19 cellular contexts compared by ENCODE assay signal in the genomic region with DNA sequence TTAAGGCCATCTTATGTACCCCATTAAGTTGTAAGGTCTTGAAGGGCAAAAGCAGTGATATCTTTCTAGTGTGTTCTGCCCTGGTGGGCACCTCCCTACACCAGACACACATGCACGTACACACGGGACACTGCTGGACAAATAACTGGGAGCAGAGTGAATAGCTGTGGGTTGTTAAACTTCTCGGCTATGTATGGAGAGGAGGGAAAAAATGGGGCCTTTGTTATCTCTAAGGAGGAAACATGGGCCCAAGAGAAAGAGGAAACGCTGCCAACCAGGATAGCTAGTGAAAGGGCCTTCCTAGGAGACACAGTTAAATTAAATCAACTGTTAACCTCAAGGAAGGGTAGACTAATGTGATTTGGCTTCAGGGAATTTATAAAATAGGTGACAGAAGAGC.
DNase-seq lines count a peak whose midpoint lies in the region; ATAC-seq and TF ChIP-seq lines count a peak whose summit lies in the region.
"Had no signal": no experiment of that assay in that cellular context is flagged by ENCODE, and none has a peak within 500 bp of the region (broad histone marks: within the 10 kb centered on the region; RNA-seq: fewer than 3 reads in every experiment).

No MANE protein-coding gene starts in this region.

- no peaks in the 10 kb centered on the region for H3K79me1 ChIP-seq in mesendoderm (ENCODE audit: low read length)

- H3K4me3 ChIP-seq in SJCRH30 (no peak overlapping the region), mammary epithelial cell (replicated peaks in 1 of 3; ENCODE audit: insufficient read depth in 1 of 3, low read depth in 2 of 3, low read length in 3 of 3) (no peak overlapping the region), mesendoderm (ENCODE audit: low read length) (no peak overlapping the region)

- H3K4ac ChIP-seq in mesendoderm (ENCODE audit: low read depth, low read length) = no peak overlapping the region

- dilution Hi-C loops in mammary epithelial cell (cut with HindIII; ENCODE audit: low sequenced_read_pairs) = no loop called here

- no peaks in the 10 kb centered on the region for H3K79me2 ChIP-seq in mammary epithelial cell (ENCODE audit: insufficient read depth, low read length)
- no peaks in the 10 kb centered on the region for H3K79me2 ChIP-seq in mesendoderm (ENCODE audit: control insufficient read depth, insufficient read depth, low read length)

- ATAC-seq in GM21723 (IDR thresholded peaks at IDR 0.05; ENCODE audit: unreplicated experiment) = no peak
- ATAC-seq: CD8-positive, alpha-beta T cell had no signal

- H3K4me1 ChIP-seq in SJCRH30 (peaks cover 16% of the 10 kb centered on the region), mammary epithelial cell (ENCODE audit: insufficient read depth, low read length) (peaks cover 27% of the 10 kb centered on the region), mesendoderm (ENCODE audit: control insufficient read depth, low read depth, low read length) (peaks cover 6% of the 10 kb centered on the region)

- 7% methylated on average over 4 of the region's 4 CpGs for WGBS in mammary epithelial cell (ENCODE audit: low coverage, missing lambda C conversion rate)
- WGBS in mesendoderm (ENCODE audit: extremely low coverage, insufficient coverage, low lambda C conversion rate) = no CpG with 5 or more reads among the region's 4 CpGs

- in situ Hi-C loops in mammary epithelial cell (cut with MboI; ENCODE audit: low sequenced_read_pairs in 2 of 2) = no loop called here

- H3K18ac ChIP-seq in mesendoderm (ENCODE audit: low read length) = peak overlapping the region; percentile 44

- H3K27me3 ChIP-seq in SJCRH30 (no peaks in the 10 kb centered on the region), mammary epithelial cell (ENCODE audit: insufficient read depth, low read length) (no peaks in the 10 kb centered on the region), mesendoderm (ENCODE audit: insufficient read depth, low read length, poor library complexity) (no peaks in the 10 kb centered on the region)

- H3K36me3 ChIP-seq in SJCRH30 = no peaks in the 10 kb centered on the region
- no peaks in the 10 kb centered on the region for H3K36me3 ChIP-seq in mammary epithelial cell (ENCODE audit: insufficient read depth, low read length)
- H3K36me3 ChIP-seq in mesendoderm (ENCODE audit: control insufficient read depth, insufficient read depth, low read length) = no peaks in the 10 kb centered on the region

- H2BK5ac ChIP-seq in mesendoderm (ENCODE audit: low read length) = no peak overlapping the region

- H3K4me2 ChIP-seq in mammary epithelial cell (ENCODE audit: insufficient read depth, low read depth, low read length) (no peak overlapping the region), mesendoderm (ENCODE audit: low read length) (no peak overlapping the region)

- intact Hi-C loops in mammary epithelial cell (cut with micrococcal nuclease) (no loop called here), posterior cingulate gyrus (cut with DNase I) (no loop called here)

- H2AK5ac ChIP-seq in mesendoderm (ENCODE audit: low read length) = no peak overlapping the region

- H3K9ac ChIP-seq in mammary epithelial cell (ENCODE audit: insufficient read depth, low read length) (no peak overlapping the region), mesendoderm (ENCODE audit: low read length) (no peak overlapping the region)

- peak overlapping the region; percentile 44 for H3K56ac ChIP-seq in mesendoderm (ENCODE audit: low read length)

- H2BK120ac ChIP-seq in mesendoderm (ENCODE audit: low read depth, low read length) = peak overlapping the region; percentile 15

- no peak overlapping the region for H4K5ac ChIP-seq in mesendoderm (ENCODE audit: low read length)

- CTCF ChIA-PET in mammary epithelial cell (lab: Charles Lee; ENCODE audit: low non-redundant PET) = no interaction called here

- no peaks in the 10 kb centered on the region for H4K20me1 ChIP-seq in mammary epithelial cell (ENCODE audit: insufficient read depth, low read length)

- no peak for TF ChIP-seq CTCF in mammary epithelial cell (conservative IDR thresholded peaks at IDR 0.05 in 1 of 2, IDR thresholded peaks at IDR 0.05 in 1 of 2; ENCODE audit: extremely low read depth in 1 of 2, insufficient read depth in 1 of 2, low read depth in 1 of 2, low read length in 2 of 2)

- no peak overlapping the region for H3K23ac ChIP-seq in mesendoderm (ENCODE audit: low read length)

- no TSS peak for BruUV-seq in mammary epithelial cell (replicated peaks; lab: Mats Ljungman, UMichigan)

- DNase-seq in COLO829 (ENCODE audit: low spot score) (peak; percentile 88), SJCRH30 (peak in 1 of 2 experiments; percentile 47), mammary epithelial cell (no peak), mesendoderm (no peak), posterior cingulate gyrus (no peak), SHP77 treated with DMSO at 0.1 percent for 48 hours (lab: John Stamatoyannopoulos, UW) (no peak)
- no peak for DNase-seq in stimulated activated CD4-positive, alpha-beta T cell treated with anti-CD3 and anti-CD28 coated beads, Interleukin-4, amount 100 ng/mL, for 1 hour
- DNase-seq: AML-193; C1 segment of cervical spinal cord; Calu3; CD8-positive, alpha-beta T cell; Karpas-422; NCI-H1417; NCI-H187; NCI-H2227 treated with DMSO at 0.1 percent for 48 hours; NCI-H510A; NCI-H748 treated with DMSO at 0.1 percent for 48 hours; NK-92 treated with Interleukin-12 subunit alpha and Interleukin-12 subunit beta, amount 100 ng/mL, for 24 hours had no signal

- peak overlapping the region; percentile 68 for H2AFZ ChIP-seq in mammary epithelial cell (ENCODE audit: low read depth, low read length)

- no peak overlapping the region for H2BK15ac ChIP-seq in mesendoderm (replicated peaks; ENCODE audit: low read depth)

- H3K27ac ChIP-seq in SJCRH30 (peak overlapping the region; percentile 68), mammary epithelial cell (ENCODE audit: insufficient read depth, low read depth, low read length) (no peak overlapping the region), mesendoderm (ENCODE audit: low read depth, low read length) (no peak overlapping the region)

- no peak overlapping the region for H4K8ac ChIP-seq in mesendoderm (ENCODE audit: low read depth, low read length)

- no peaks in the 10 kb centered on the region for H3K9me3 ChIP-seq in SJCRH30 (replicated peaks)
- H3K9me3 ChIP-seq in mammary epithelial cell (replicated peaks; ENCODE audit: insufficient read depth, low read length) = no peaks in the 10 kb centered on the region
